ENCODE assay signal across 15 cellular contexts in the genomic region with DNA sequence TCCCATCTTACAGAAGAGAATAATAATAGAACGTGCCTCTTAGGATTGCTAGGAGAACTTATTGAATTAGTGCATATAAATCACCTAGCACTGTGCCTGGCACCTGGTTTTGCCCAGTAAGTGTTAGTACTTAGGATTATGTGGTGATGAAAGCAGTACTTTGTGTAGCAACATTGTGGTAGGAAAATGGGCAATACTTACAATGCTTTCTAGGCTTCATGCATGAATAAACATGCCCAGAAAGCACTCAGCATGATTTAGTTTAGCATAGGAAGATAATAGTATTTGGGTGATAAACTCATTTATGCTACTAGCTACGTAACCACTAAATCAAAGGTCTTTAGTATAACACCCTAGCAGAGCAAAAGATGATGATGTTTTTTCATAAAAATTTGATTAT.
A peak's percentile ranks its signal among the peaks of the same experiment; 100 is the strongest.
DNase-seq lines count a peak whose midpoint lies in the region.
"Had no signal": no experiment of that assay in that cellular context is flagged by ENCODE, and none has a peak within 500 bp of the region (broad histone marks: within the 10 kb centered on the region; RNA-seq: fewer than 3 reads in every experiment).

No MANE protein-coding gene starts in this region.

- H3K27ac Mint-ChIP-seq in activated naive CD4-positive, alpha-beta T cell treated with anti-CD3 and anti-CD28 coated beads, Interleukin-2, amount 10 ng/mL, durations not matched to agents 7 days and 5 days: no peak overlapping the region
- H3K27ac Mint-ChIP-seq: CD8-positive, alpha-beta memory T cell; IgD-negative memory B cell had no signal

- H3K4me1 Mint-ChIP-seq in activated naive CD4-positive, alpha-beta T cell treated with anti-CD3 and anti-CD28 coated beads, Interleukin-2, amount 10 ng/mL, durations not matched to agents 7 days and 5 days: no peaks in the 10 kb centered on the region
- H3K4me1 Mint-ChIP-seq: CD8-positive, alpha-beta memory T cell; IgD-negative memory B cell had no signal

- H3K27me3 Mint-ChIP-seq in activated naive CD4-positive, alpha-beta T cell treated with anti-CD3 and anti-CD28 coated beads, Interleukin-2, amount 10 ng/mL, durations not matched to agents 7 days and 5 days: no peaks in the 10 kb centered on the region
- H3K27me3 Mint-ChIP-seq: IgD-negative memory B cell had no signal

- H3K9me3 Mint-ChIP-seq in activated naive CD4-positive, alpha-beta T cell treated with anti-CD3 and anti-CD28 coated beads, Interleukin-2, amount 10 ng/mL, durations not matched to agents 7 days and 5 days: no peaks in the 10 kb centered on the region
- H3K9me3 Mint-ChIP-seq: CD8-positive, alpha-beta memory T cell; IgD-negative memory B cell had no signal

- no peak overlapping the region for H3K4me3 Mint-ChIP-seq in activated naive CD4-positive, alpha-beta T cell treated with anti-CD3 and anti-CD28 coated beads, Interleukin-2, amount 10 ng/mL, durations not matched to agents 7 days and 5 days
- H3K4me3 Mint-ChIP-seq: CD8-positive, alpha-beta memory T cell; IgD-negative memory B cell had no signal

- peaks cover 11% of the 10 kb centered on the region for H3K36me3 Mint-ChIP-seq in activated naive CD4-positive, alpha-beta T cell treated with anti-CD3 and anti-CD28 coated beads, Interleukin-2, amount 10 ng/mL, durations not matched to agents 7 days and 5 days

- peak in 2 of 3 experiments; percentile 33 to 58 for DNase-seq in NCI-H1417 (lab: John Stamatoyannopoulos, UW)
- no peak for DNase-seq in NCI-H1417 treated with DMSO at 0.1 percent for 48 hours (lab: John Stamatoyannopoulos, UW)
- peak; percentile 43 for DNase-seq in NCI-H128 (lab: John Stamatoyannopoulos, UW; ENCODE audit: unreplicated experiment)
- DNase-seq in NCI-H510A treated with DMSO at 0.1 percent for 48 hours (lab: John Stamatoyannopoulos, UW): peak; percentile 69
- DNase-seq in fibroblast of peridontal ligament (ENCODE audit: extremely low read depth): peak; percentile 3
- no peak for DNase-seq in AG08395 (ENCODE audit: low spot score)
- no peak for DNase-seq in NCI-H526 treated with DMSO at 0.1 percent for 48 hours (lab: John Stamatoyannopoulos, UW)
- no peak for DNase-seq in activated naive CD4-positive, alpha-beta T cell treated with anti-CD3 and anti-CD28 coated beads, Interleukin-2, amount 10 ng/mL, durations not matched to agents 7 days and 5 days
- DNase-seq: CD8-positive, alpha-beta memory T cell; Kasumi-1; MM.1S; NCI-H524 treated with DMSO at 0.1 percent for 48 hours; PC-3; T-helper 2 cell had no signal

- CTCF ChIA-PET in activated naive CD4-positive, alpha-beta T cell treated with anti-CD3 and anti-CD28 coated beads, Interleukin-2, amount 10 ng/mL, durations not matched to agents 7 days and 5 days (lab: Charles Lee): no interaction called here

Comparison
In these comparisons a context has a peak if more than half of its experiments do, and no peak if none do; other contexts are left out.
1. DNase-seq: peak in NCI-H1417 (2 of 3), NCI-H128 (single experiment), NCI-H510A treated with DMSO at 0.1 percent for 48 hours (single experiment) and fibroblast of peridontal ligament (single experiment); none in NCI-H1417 treated with DMSO at 0.1 percent for 48 hours (single experiment), AG08395 (single experiment), NCI-H526 treated with DMSO at 0.1 percent for 48 hours (single experiment) and activated naive CD4-positive, alpha-beta T cell treated with anti-CD3 and anti-CD28 coated beads, Interleukin-2, amount 10 ng/mL, durations not matched to agents 7 days and 5 days (single experiment).